In genomic region chr5:141691286-141691866, GRCh38 we compare ENCODE assay signal across 10 cellular contexts.
"Had no signal": no experiment of that assay in that cellular context is flagged by ENCODE, and none has a peak within 500 bp of the region (broad histone marks: within the 10 kb centered on the region; RNA-seq: fewer than 3 reads in every experiment).

No MANE protein-coding gene starts in this region.

- H3K27ac ChIP-seq: neural progenitor cell, pancreas, stomach, thoracic aorta, WERI-Rb-1 had no signal

- H3K36me3 ChIP-seq: neural progenitor cell, pancreas, stomach, thoracic aorta, WERI-Rb-1 had no signal

- H3K27ac Mint-ChIP-seq: activated T-cell treated with anti-CD3 and anti-CD28 coated beads, Interleukin-2, amount 50 U/mL, for 72 hours; mesothelial cell of epicardium; neural progenitor cell had no signal

- H3K9me3 ChIP-seq: pancreas, stomach, thoracic aorta had no signal

- H3K36me3 Mint-ChIP-seq: mesothelial cell of epicardium, neural progenitor cell had no signal

- H3K9ac ChIP-seq: neural progenitor cell had no signal

- H3K9me3 Mint-ChIP-seq: activated CD8-positive, alpha-beta T cell treated with anti-CD3 and anti-CD28 coated beads for 36 hours; activated T-cell treated with anti-CD3 and anti-CD28 coated beads, Interleukin-2, amount 50 U/mL, for 72 hours; central memory CD8-positive, alpha-beta T cell; effector memory CD8-positive, alpha-beta T cell; mesothelial cell of epicardium; neural progenitor cell had no signal
